ENCODE assay signal across 14 cellular contexts in the genomic region with DNA sequence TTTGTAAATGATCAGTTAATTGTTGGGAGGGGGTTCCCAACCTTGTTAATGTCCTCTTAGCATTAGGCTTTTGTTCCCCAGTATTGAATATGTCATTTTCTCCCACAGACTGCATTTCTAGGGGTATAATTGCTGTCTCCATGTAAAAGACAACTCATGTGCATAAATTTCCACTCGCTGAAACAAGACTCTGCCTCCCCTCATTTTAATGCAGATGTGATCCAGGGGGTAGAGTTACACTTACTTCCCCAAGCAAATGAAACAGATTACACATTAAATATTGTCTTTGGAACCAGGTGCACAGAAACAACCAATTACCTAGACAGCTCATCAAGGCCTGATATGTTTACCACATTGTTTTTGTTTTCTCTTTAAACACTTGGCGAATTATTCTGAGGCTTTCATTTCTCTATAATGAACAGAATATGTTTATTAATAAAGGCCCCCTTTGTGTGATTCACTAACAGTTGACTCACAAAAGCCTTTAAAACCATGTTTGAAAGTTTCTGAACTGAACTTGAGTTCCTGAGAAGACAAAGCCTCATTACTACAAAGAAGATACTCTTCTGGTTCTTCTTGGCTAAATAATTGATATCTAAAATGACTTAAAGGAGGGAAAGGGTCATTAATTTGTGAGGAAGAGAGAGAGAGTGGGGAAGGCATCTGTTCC. TPM values are rescaled to one million over a fixed set of nuclear protein-coding genes. Genes with fewer than 3 reads are reported as not detected.
DNase-seq lines count a peak whose midpoint lies in the region; ATAC-seq, FAIRE-seq and TF ChIP-seq lines count a peak whose summit lies in the region.
"Had no signal": no experiment of that assay in that cellular context is flagged by ENCODE, and none has a peak within 500 bp of the region (broad histone marks: within the 10 kb centered on the region; RNA-seq: fewer than 3 reads in every experiment).

No MANE protein-coding gene starts in this region.

- H3K4me3 Mint-ChIP-seq in activated CD4-positive, alpha-beta T cell treated with anti-CD3 and anti-CD28 coated beads for 36 hours = no peak overlapping the region
- H3K4me3 Mint-ChIP-seq in T-cell = peak overlapping the region; percentile 51 to 72 (median 71)

- no peaks in the 10 kb centered on the region for H4K20me1 ChIP-seq in KMS-11 (ENCODE audit: insufficient read depth)

- H3K36me3 Mint-ChIP-seq in activated CD4-positive, alpha-beta T cell treated with anti-CD3 and anti-CD28 coated beads for 36 hours (ENCODE audit: low read depth) = peaks cover under 1% of the 10 kb centered on the region
- H3K36me3 Mint-ChIP-seq in T-cell = peaks cover 3% of the 10 kb centered on the region
- H3K36me3 Mint-ChIP-seq: naive B cell had no signal

- FAIRE-seq in islet of Langerhans (lab: Jason Lieb, UNC) = peak; percentile 41
- FAIRE-seq: HTR-8/SVneo had no signal

- H3K27ac Mint-ChIP-seq in activated CD4-positive, alpha-beta T cell treated with anti-CD3 and anti-CD28 coated beads for 36 hours = peak overlapping the region; percentile 86
- peak overlapping the region; percentile 96 to 99 for H3K27ac Mint-ChIP-seq in T-cell
- H3K27ac Mint-ChIP-seq: naive B cell had no signal

- H3K79me2 ChIP-seq in KMS-11 (ENCODE audit: insufficient read depth, low read depth) = no peaks in the 10 kb centered on the region

- DNase-seq in activated CD4-positive, alpha-beta T cell treated with anti-CD3 and anti-CD28 coated beads for 36 hours = no peak
- no peak for DNase-seq in activated CD4-positive, alpha-beta T cell treated with anti-CD3 and anti-CD28 coated beads for 1 hour
- DNase-seq in T-cell = no peak
- DNase-seq: activated CD4-positive, alpha-beta T cell treated with anti-CD3 and anti-CD28 coated beads for 4 hours; heart right ventricle; left lung; naive B cell; upper lobe of left lung had no signal

- H3K27ac ChIP-seq in KMS-11 = no peak overlapping the region; the same call in 1 of the 2 replicates
- H3K27ac ChIP-seq: heart right ventricle, left lung, upper lobe of left lung had no signal

- no peak for TF ChIP-seq POLR2A in GM18505 (IDR thresholded peaks at IDR 0.05; ENCODE audit: borderline replicate concordance, extremely low read depth, insufficient read depth, insufficient read length)

- CTCF ChIA-PET in activated CD4-positive, alpha-beta T cell treated with anti-CD3 and anti-CD28 coated beads for 36 hours (lab: Charles Lee) = interaction anchor here (0.6 to 3.4 kb wide), 5 partner anchors 10 to 294 kb away, joined by 3 to 16 read pairs (median 4); partner anchors contain the start of genes ACVR1 and ACVR1C
- CTCF ChIA-PET in T-cell (lab: Charles Lee) = interaction anchor here (0.7 to 2.5 kb wide), 3 partner anchors 10 to 27 kb away, joined by 3 to 10 read pairs (median 7); partner anchors contain the start of gene ACVR1 (in 1 of the 2)

- no peaks in the 10 kb centered on the region for H3K27me3 Mint-ChIP-seq in activated CD4-positive, alpha-beta T cell treated with anti-CD3 and anti-CD28 coated beads for 36 hours
- H3K27me3 Mint-ChIP-seq in T-cell = no peaks in the 10 kb centered on the region

- H3K4me1 Mint-ChIP-seq in activated CD4-positive, alpha-beta T cell treated with anti-CD3 and anti-CD28 coated beads for 36 hours = peaks cover 64% of the 10 kb centered on the region
- peaks cover 51 to 63% (median 57%) of the 10 kb centered on the region in 3 donors for H3K4me1 Mint-ChIP-seq in T-cell
- H3K4me1 Mint-ChIP-seq: naive B cell had no signal

- intact Hi-C loops in activated CD4-positive, alpha-beta T cell treated with anti-CD3 and anti-CD28 coated beads for 36 hours (cut with DNase I, micrococcal nuclease) = loop anchor here in 1 of 2 experiments (10.0 kb wide), 1 partner anchor 586 kb away; no protein-coding TSS in a partner anchor

- H3K4me2 ChIP-seq in KMS-11 = peak overlapping the region; percentile 1; the same call in 1 of the 2 replicates

- POLR2A ChIA-PET in activated CD4-positive, alpha-beta T cell treated with anti-CD3 and anti-CD28 coated beads for 36 hours (lab: Charles Lee) = no interaction called here
- POLR2A ChIA-PET in T-cell (lab: Charles Lee) = interaction anchor here in 1 of 2 donors (0.7 kb wide), 1 partner anchor 566 kb away, joined by 3 read pairs; no protein-coding TSS in a partner anchor

- no peak for TF ChIP-seq CTCF in KMS-11 (conservative IDR thresholded peaks at IDR 0.05; ENCODE audit: low read depth, low read length)

- H2AFZ ChIP-seq in KMS-11 (ENCODE audit: low read depth) = peak overlapping the region; percentile 3; the same call in 1 of the 2 replicates

- no peaks in the 10 kb centered on the region for H3K9me3 Mint-ChIP-seq in activated CD4-positive, alpha-beta T cell treated with anti-CD3 and anti-CD28 coated beads for 36 hours (ENCODE audit: low read depth)
- H3K9me3 Mint-ChIP-seq in T-cell = no peaks in the 10 kb centered on the region
- H3K9me3 Mint-ChIP-seq: naive B cell had no signal

- no peak for ATAC-seq in activated CD4-positive, alpha-beta T cell treated with anti-CD3 and anti-CD28 coated beads for 36 hours
- ATAC-seq in T-cell (replicated peaks in 1 of 4) = no peak
- no peak for ATAC-seq in HG02973 (IDR thresholded peaks at IDR 0.05; ENCODE audit: unreplicated experiment)
- no peak for ATAC-seq in HG03521 (IDR thresholded peaks at IDR 0.05; ENCODE audit: unreplicated experiment)
- ATAC-seq in GM18505 (IDR thresholded peaks at IDR 0.05; ENCODE audit: unreplicated experiment) = no peak
- ATAC-seq: heart right ventricle, left lung had no signal

- H3K9ac ChIP-seq in KMS-11 = no peak overlapping the region

- no peaks in the 10 kb centered on the region for H3K27me3 ChIP-seq in KMS-11 (ENCODE audit: insufficient read depth, low read depth)
- H3K27me3 ChIP-seq: heart right ventricle, left lung, upper lobe of left lung had no signal

- no peaks in the 10 kb centered on the region for H3K36me3 ChIP-seq in KMS-11 (ENCODE audit: insufficient read depth)
- H3K36me3 ChIP-seq: heart right ventricle, left lung, upper lobe of left lung had no signal

- H3K4me1 ChIP-seq in KMS-11 (ENCODE audit: low read depth, poor library complexity, severe bottlenecking) = peaks cover 58% of the 10 kb centered on the region
- H3K4me1 ChIP-seq: heart right ventricle, left lung, upper lobe of left lung had no signal

- H3K4me3 ChIP-seq in KMS-11 (IDR thresholded peaks at IDR 0.05; ENCODE audit: insufficient read depth, low read depth, low read length) = no peak overlapping the region
- H3K4me3 ChIP-seq: heart right ventricle, left lung, upper lobe of left lung had no signal

RNA-seq across cellular contexts. Expression of gene ACVR1, which starts 15.0 kb away (rescaled TPM):
- 10 to 100 TPM; 17.1 to 23.0 TPM for total RNA-seq in activated CD4-positive, alpha-beta T cell treated with anti-CD3 and anti-CD28 coated beads for 36 hours
- total RNA-seq in T-cell = 10 to 100 TPM; 18.3 to 31.5 (median 25.1) TPM
